20 cellular contexts compared by ENCODE assay signal in the genomic region with DNA sequence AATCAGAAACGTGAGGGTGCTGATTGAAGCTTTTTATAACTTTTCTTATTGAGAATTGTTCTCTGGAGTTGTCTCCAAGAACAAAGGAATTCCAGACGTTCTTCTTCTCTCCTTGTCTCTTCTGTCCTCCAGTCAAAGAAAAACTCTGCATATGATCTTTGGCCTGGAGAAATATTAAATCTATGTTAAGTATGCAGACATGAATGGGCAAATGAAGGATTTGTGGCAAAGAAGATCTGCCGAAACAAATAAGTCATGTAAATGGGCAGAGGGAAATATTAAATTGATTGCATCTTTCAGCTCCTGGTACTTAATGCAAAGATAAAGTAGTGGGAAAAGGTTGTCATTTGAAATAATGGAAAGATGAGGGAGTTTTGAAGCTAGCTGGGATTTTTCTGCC.
"Had no signal": no experiment of that assay in that cellular context is flagged by ENCODE, and none has a peak within 500 bp of the region (broad histone marks: within the 10 kb centered on the region; RNA-seq: fewer than 3 reads in every experiment).

No MANE protein-coding gene starts in this region.

- H3K27ac ChIP-seq: epithelial cell of prostate, lower lobe of right lung, neural progenitor cell, thyroid gland, vagina had no signal

- H3K4me2 ChIP-seq: neural progenitor cell had no signal

- H3K4me3 ChIP-seq: breast epithelium, lower lobe of right lung, neural progenitor cell, pancreas, thyroid gland, vagina had no signal

- DNase-seq: activated CD4-positive, alpha-beta T cell treated with anti-CD3 and anti-CD28 coated beads for 4 hours; activated CD8-positive, alpha-beta memory T cell treated with anti-CD3 and anti-CD28 coated beads, Interleukin-2, amount 50 U/mL, for 48 hours; activated gamma-delta T cell; activated naive CD8-positive, alpha-beta T cell treated with anti-CD3 and anti-CD28 coated beads for 36 hours; activated T-cell treated with anti-CD3 and anti-CD28 coated beads, Interleukin-2, amount 50 U/mL, for 72 hours; aorta; cerebellar nuclear complex; effector memory CD4-positive, alpha-beta T cell; foreskin melanocyte; lower lobe of right lung; pancreas; stimulated activated CD4-positive, alpha-beta T cell treated with anti-CD3 and anti-CD28 coated beads, Interleukin-2, amount 100 ng/mL, for 48 hours; T-helper 17 cell; thyroid gland had no signal

- H2AFZ ChIP-seq: neural progenitor cell had no signal

- ATAC-seq: activated T-cell treated with anti-CD3 and anti-CD28 coated beads, Interleukin-2, amount 50 U/mL, for 72 hours; lower lobe of right lung; stimulated activated memory B cell treated with anti-CD40 and anti-IgM and Interleukin-4, amounts not matched to agents 10 μg/mL and 1 μg/mL and 100 μg/mL, for 72 hours; T-helper 17 cell had no signal

- H3K9me3 ChIP-seq: breast epithelium, lower lobe of right lung, pancreas, thyroid gland, vagina had no signal

- H3K36me3 ChIP-seq: breast epithelium, lower lobe of right lung, neural progenitor cell, pancreas, thyroid gland, vagina had no signal

- H3K27ac Mint-ChIP-seq: activated naive CD8-positive, alpha-beta T cell treated with anti-CD3 and anti-CD28 coated beads for 36 hours; activated T-cell treated with anti-CD3 and anti-CD28 coated beads, Interleukin-2, amount 50 U/mL, for 72 hours; dendritic cell treated with granulocyte-macrophage colony-stimulating factor and Interleukin-4, amounts not matched to agents 40 ng/mL and 50 ng/mL, for 4 days; neural progenitor cell; stimulated activated memory B cell treated with anti-CD40 and anti-IgM and Interleukin-4, amounts not matched to agents 10 μg/mL and 1 μg/mL and 100 μg/mL, for 72 hours; T-helper 17 cell had no signal

- H3K27me3 ChIP-seq: breast epithelium, neural progenitor cell, pancreas, thyroid gland, vagina had no signal

- H3K9ac ChIP-seq: neural progenitor cell had no signal

- H3K4me3 Mint-ChIP-seq: activated naive CD8-positive, alpha-beta T cell treated with anti-CD3 and anti-CD28 coated beads for 36 hours; activated T-cell treated with anti-CD3 and anti-CD28 coated beads, Interleukin-2, amount 50 U/mL, for 72 hours; dendritic cell treated with granulocyte-macrophage colony-stimulating factor and Interleukin-4, amounts not matched to agents 40 ng/mL and 50 ng/mL, for 4 days; neural progenitor cell; stimulated activated memory B cell treated with anti-CD40 and anti-IgM and Interleukin-4, amounts not matched to agents 10 μg/mL and 1 μg/mL and 100 μg/mL, for 72 hours; T-helper 17 cell had no signal

- H3K27me3 Mint-ChIP-seq: activated naive CD8-positive, alpha-beta T cell treated with anti-CD3 and anti-CD28 coated beads for 36 hours; dendritic cell treated with granulocyte-macrophage colony-stimulating factor and Interleukin-4, amounts not matched to agents 40 ng/mL and 50 ng/mL, for 4 days; stimulated activated memory B cell treated with anti-CD40 and anti-IgM and Interleukin-4, amounts not matched to agents 10 μg/mL and 1 μg/mL and 100 μg/mL, for 72 hours had no signal

- H3K9me3 Mint-ChIP-seq: activated naive CD8-positive, alpha-beta T cell treated with anti-CD3 and anti-CD28 coated beads for 36 hours; activated T-cell treated with anti-CD3 and anti-CD28 coated beads, Interleukin-2, amount 50 U/mL, for 72 hours; dendritic cell treated with granulocyte-macrophage colony-stimulating factor and Interleukin-4, amounts not matched to agents 40 ng/mL and 50 ng/mL, for 4 days; stimulated activated memory B cell treated with anti-CD40 and anti-IgM and Interleukin-4, amounts not matched to agents 10 μg/mL and 1 μg/mL and 100 μg/mL, for 72 hours had no signal
